In genomic region chr5:173736923-173737412, GRCh38 we compare ENCODE assay signal across 1 cellular context.
A peak's percentile ranks its signal among the peaks of the same experiment; 100 is the strongest.
TF ChIP-seq lines count a peak whose summit lies in the region.

No MANE protein-coding gene starts in this region.

TF ChIP-seq in HepG2, 621 proteins besides CTCF, POLR2A, EP300 and RAD21 (continued from another document and continues in another):
- TF ChIP-seq, protein P1, sequence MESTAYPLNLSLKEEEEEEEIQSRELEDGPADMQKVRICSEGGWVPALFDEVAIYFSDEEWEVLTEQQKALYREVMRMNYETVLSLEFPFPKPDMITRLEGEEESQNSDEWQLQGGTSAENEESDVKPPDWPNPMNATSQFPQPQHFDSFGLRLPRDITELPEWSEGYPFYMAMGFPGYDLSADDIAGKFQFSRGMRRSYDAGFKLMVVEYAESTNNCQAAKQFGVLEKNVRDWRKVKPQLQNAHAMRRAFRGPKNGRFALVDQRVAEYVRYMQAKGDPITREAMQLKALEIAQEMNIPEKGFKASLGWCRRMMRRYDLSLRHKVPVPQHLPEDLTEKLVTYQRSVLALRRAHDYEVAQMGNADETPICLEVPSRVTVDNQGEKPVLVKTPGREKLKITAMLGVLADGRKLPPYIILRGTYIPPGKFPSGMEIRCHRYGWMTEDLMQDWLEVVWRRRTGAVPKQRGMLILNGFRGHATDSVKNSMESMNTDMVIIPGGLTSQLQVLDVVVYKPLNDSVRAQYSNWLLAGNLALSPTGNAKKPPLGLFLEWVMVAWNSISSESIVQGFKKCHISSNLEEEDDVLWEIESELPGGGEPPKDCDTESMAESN (CRISPR knock-in tag; conservative IDR thresholded peaks at IDR 0.05) = no peak
- TF ChIP-seq HCFC1 (IDR thresholded peaks at IDR 0.05; ENCODE audit: low read depth, low read length) (no peak), ETV6 (CRISPR knock-in tag; conservative IDR thresholded peaks at IDR 0.05) (no peak), IRF9 (CRISPR knock-in tag; IDR thresholded peaks at IDR 0.05; ENCODE audit: borderline replicate concordance) (no peak), ZNF230 (CRISPR knock-in tag; IDR thresholded peaks at IDR 0.05) (0 out of 2 replicates have a peak, but pooled peaks have one; percentile 30), KLF15 (CRISPR knock-in tag; IDR thresholded peaks at IDR 0.05; ENCODE audit: borderline replicate concordance) (no peak), ZBTB7A (CRISPR knock-in tag; IDR thresholded peaks at IDR 0.05) (0 out of 2 replicates have a peak, but pooled peaks have one; percentile 22), ZNF282 (IDR thresholded peaks at IDR 0.05; ENCODE audit: partially characterized antibody) (no peak), HMG20A (CRISPR knock-in tag; IDR thresholded peaks at IDR 0.05; ENCODE audit: borderline replicate concordance) (no peak), JUNB (CRISPR knock-in tag; IDR thresholded peaks at IDR 0.05; ENCODE audit: borderline replicate concordance) (no peak), GATA4 (IDR thresholded peaks at IDR 0.05; ENCODE audit: borderline replicate concordance, low read depth) (no peak), ZNF569 (CRISPR knock-in tag; IDR thresholded peaks at IDR 0.05; ENCODE audit: borderline replicate concordance) (no peak), ZNF253 (CRISPR knock-in tag; IDR thresholded peaks at IDR 0.05; ENCODE audit: borderline replicate concordance) (no peak), PCBP1 (IDR thresholded peaks at IDR 0.05; ENCODE audit: borderline replicate concordance, low read depth, low read length) (no peak), CENPT (CRISPR knock-in tag; IDR thresholded peaks at IDR 0.05; ENCODE audit: low read depth) (no peak), HNRNPL (IDR thresholded peaks at IDR 0.05; ENCODE audit: low read depth, low read length) (no peak), HNRNPUL1 (IDR thresholded peaks at IDR 0.05; ENCODE audit: low read depth, low read length) (no peak), ZNF441 (CRISPR knock-in tag; IDR thresholded peaks at IDR 0.05; ENCODE audit: borderline replicate concordance) (no peak), ZNF264 (CRISPR knock-in tag; IDR thresholded peaks at IDR 0.05) (no peak), FOXO1 (CRISPR knock-in tag; IDR thresholded peaks at IDR 0.05) (no peak), DDIT3 (CRISPR knock-in tag; IDR thresholded peaks at IDR 0.05) (no peak), TBX2 (CRISPR knock-in tag; IDR thresholded peaks at IDR 0.05; ENCODE audit: borderline replicate concordance) (peak; percentile 49; the same call in 1 of the 2 replicates), ZNF674 (CRISPR knock-in tag; IDR thresholded peaks at IDR 0.05; ENCODE audit: low read depth) (no peak), SKI (IDR thresholded peaks at IDR 0.05; ENCODE audit: partially characterized antibody) (no peak), DNMT3B (CRISPR knock-in tag; conservative IDR thresholded peaks at IDR 0.05) (no peak), SMARCE1 (IDR thresholded peaks at IDR 0.05; ENCODE audit: borderline replicate concordance) (no peak), NCOA5 (CRISPR knock-in tag; IDR thresholded peaks at IDR 0.05) (no peak), ZNF530 (CRISPR knock-in tag; IDR thresholded peaks at IDR 0.05; ENCODE audit: low read depth) (no peak), ONECUT2 (CRISPR knock-in tag; IDR thresholded peaks at IDR 0.05) (no peak)
- TF ChIP-seq, protein P2, sequence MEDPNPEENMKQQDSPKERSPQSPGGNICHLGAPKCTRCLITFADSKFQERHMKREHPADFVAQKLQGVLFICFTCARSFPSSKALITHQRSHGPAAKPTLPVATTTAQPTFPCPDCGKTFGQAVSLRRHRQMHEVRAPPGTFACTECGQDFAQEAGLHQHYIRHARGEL (CRISPR knock-in tag; IDR thresholded peaks at IDR 0.05) = no peak
- TF ChIP-seq, protein P3, sequence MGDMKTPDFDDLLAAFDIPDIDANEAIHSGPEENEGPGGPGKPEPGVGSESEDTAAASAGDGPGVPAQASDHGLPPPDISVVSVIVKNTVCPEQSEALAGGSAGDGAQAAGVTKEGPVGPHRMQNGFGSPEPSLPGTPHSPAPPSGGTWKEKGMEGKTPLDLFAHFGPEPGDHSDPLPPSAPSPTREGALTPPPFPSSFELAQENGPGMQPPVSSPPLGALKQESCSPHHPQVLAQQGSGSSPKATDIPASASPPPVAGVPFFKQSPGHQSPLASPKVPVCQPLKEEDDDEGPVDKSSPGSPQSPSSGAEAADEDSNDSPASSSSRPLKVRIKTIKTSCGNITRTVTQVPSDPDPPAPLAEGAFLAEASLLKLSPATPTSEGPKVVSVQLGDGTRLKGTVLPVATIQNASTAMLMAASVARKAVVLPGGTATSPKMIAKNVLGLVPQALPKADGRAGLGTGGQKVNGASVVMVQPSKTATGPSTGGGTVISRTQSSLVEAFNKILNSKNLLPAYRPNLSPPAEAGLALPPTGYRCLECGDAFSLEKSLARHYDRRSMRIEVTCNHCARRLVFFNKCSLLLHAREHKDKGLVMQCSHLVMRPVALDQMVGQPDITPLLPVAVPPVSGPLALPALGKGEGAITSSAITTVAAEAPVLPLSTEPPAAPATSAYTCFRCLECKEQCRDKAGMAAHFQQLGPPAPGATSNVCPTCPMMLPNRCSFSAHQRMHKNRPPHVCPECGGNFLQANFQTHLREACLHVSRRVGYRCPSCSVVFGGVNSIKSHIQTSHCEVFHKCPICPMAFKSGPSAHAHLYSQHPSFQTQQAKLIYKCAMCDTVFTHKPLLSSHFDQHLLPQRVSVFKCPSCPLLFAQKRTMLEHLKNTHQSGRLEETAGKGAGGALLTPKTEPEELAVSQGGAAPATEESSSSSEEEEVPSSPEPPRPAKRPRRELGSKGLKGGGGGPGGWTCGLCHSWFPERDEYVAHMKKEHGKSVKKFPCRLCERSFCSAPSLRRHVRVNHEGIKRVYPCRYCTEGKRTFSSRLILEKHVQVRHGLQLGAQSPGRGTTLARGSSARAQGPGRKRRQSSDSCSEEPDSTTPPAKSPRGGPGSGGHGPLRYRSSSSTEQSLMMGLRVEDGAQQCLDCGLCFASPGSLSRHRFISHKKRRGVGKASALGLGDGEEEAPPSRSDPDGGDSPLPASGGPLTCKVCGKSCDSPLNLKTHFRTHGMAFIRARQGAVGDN (CRISPR knock-in tag; IDR thresholded peaks at IDR 0.05) = peak; percentile 48
- TF ChIP-seq, protein P4, sequence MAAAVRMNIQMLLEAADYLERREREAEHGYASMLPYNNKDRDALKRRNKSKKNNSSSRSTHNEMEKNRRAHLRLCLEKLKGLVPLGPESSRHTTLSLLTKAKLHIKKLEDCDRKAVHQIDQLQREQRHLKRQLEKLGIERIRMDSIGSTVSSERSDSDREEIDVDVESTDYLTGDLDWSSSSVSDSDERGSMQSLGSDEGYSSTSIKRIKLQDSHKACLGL (CRISPR knock-in tag; IDR thresholded peaks at IDR 0.05) = no peak
- TF ChIP-seq, protein P5, sequence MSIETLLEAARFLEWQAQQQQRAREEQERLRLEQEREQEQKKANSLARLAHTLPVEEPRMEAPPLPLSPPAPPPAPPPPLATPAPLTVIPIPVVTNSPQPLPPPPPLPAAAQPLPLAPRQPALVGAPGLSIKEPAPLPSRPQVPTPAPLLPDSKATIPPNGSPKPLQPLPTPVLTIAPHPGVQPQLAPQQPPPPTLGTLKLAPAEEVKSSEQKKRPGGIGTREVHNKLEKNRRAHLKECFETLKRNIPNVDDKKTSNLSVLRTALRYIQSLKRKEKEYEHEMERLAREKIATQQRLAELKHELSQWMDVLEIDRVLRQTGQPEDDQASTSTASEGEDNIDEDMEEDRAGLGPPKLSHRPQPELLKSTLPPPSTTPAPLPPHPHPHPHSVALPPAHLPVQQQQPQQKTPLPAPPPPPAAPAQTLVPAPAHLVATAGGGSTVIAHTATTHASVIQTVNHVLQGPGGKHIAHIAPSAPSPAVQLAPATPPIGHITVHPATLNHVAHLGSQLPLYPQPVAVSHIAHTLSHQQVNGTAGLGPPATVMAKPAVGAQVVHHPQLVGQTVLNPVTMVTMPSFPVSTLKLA (IDR thresholded peaks at IDR 0.05) = no peak
- TF ChIP-seq, protein P6, sequence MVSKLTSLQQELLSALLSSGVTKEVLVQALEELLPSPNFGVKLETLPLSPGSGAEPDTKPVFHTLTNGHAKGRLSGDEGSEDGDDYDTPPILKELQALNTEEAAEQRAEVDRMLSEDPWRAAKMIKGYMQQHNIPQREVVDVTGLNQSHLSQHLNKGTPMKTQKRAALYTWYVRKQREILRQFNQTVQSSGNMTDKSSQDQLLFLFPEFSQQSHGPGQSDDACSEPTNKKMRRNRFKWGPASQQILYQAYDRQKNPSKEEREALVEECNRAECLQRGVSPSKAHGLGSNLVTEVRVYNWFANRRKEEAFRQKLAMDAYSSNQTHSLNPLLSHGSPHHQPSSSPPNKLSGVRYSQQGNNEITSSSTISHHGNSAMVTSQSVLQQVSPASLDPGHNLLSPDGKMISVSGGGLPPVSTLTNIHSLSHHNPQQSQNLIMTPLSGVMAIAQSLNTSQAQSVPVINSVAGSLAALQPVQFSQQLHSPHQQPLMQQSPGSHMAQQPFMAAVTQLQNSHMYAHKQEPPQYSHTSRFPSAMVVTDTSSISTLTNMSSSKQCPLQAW (CRISPR knock-in tag; IDR thresholded peaks at IDR 0.05) = no peak
- TF ChIP-seq, protein P7, sequence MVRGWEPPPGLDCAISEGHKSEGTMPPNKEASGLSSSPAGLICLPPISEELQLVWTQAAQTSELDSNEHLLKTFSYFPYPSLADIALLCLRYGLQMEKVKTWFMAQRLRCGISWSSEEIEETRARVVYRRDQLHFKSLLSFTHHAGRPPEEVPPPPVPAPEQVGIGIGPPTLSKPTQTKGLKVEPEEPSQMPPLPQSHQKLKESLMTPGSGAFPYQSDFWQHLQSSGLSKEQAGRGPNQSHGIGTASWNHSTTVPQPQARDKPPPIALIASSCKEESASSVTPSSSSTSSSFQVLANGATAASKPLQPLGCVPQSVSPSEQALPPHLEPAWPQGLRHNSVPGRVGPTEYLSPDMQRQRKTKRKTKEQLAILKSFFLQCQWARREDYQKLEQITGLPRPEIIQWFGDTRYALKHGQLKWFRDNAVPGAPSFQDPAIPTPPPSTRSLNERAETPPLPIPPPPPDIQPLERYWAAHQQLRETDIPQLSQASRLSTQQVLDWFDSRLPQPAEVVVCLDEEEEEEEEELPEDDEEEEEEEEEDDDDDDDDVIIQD (CRISPR knock-in tag; IDR thresholded peaks at IDR 0.05; ENCODE audit: low read depth) = no peak
- TF ChIP-seq, protein P8, sequence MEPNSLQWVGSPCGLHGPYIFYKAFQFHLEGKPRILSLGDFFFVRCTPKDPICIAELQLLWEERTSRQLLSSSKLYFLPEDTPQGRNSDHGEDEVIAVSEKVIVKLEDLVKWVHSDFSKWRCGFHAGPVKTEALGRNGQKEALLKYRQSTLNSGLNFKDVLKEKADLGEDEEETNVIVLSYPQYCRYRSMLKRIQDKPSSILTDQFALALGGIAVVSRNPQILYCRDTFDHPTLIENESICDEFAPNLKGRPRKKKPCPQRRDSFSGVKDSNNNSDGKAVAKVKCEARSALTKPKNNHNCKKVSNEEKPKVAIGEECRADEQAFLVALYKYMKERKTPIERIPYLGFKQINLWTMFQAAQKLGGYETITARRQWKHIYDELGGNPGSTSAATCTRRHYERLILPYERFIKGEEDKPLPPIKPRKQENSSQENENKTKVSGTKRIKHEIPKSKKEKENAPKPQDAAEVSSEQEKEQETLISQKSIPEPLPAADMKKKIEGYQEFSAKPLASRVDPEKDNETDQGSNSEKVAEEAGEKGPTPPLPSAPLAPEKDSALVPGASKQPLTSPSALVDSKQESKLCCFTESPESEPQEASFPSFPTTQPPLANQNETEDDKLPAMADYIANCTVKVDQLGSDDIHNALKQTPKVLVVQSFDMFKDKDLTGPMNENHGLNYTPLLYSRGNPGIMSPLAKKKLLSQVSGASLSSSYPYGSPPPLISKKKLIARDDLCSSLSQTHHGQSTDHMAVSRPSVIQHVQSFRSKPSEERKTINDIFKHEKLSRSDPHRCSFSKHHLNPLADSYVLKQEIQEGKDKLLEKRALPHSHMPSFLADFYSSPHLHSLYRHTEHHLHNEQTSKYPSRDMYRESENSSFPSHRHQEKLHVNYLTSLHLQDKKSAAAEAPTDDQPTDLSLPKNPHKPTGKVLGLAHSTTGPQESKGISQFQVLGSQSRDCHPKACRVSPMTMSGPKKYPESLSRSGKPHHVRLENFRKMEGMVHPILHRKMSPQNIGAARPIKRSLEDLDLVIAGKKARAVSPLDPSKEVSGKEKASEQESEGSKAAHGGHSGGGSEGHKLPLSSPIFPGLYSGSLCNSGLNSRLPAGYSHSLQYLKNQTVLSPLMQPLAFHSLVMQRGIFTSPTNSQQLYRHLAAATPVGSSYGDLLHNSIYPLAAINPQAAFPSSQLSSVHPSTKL (CRISPR knock-in tag; IDR thresholded peaks at IDR 0.05) = no peak
- TF ChIP-seq, protein P9, sequence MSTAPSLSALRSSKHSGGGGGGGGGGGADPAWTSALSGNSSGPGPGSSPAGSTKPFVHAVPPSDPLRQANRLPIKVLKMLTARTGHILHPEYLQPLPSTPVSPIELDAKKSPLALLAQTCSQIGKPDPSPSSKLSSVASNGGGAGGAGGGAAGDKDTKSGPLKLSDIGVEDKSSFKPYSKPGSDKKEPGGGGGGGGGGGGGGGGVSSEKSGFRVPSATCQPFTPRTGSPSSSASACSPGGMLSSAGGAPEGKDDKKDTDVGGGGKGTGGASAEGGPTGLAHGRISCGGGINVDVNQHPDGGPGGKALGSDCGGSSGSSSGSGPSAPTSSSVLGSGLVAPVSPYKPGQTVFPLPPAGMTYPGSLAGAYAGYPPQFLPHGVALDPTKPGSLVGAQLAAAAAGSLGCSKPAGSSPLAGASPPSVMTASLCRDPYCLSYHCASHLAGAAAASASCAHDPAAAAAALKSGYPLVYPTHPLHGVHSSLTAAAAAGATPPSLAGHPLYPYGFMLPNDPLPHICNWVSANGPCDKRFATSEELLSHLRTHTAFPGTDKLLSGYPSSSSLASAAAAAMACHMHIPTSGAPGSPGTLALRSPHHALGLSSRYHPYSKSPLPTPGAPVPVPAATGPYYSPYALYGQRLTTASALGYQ (CRISPR knock-in tag; IDR thresholded peaks at IDR 0.05) = no peak
- TF ChIP-seq, protein P10, sequence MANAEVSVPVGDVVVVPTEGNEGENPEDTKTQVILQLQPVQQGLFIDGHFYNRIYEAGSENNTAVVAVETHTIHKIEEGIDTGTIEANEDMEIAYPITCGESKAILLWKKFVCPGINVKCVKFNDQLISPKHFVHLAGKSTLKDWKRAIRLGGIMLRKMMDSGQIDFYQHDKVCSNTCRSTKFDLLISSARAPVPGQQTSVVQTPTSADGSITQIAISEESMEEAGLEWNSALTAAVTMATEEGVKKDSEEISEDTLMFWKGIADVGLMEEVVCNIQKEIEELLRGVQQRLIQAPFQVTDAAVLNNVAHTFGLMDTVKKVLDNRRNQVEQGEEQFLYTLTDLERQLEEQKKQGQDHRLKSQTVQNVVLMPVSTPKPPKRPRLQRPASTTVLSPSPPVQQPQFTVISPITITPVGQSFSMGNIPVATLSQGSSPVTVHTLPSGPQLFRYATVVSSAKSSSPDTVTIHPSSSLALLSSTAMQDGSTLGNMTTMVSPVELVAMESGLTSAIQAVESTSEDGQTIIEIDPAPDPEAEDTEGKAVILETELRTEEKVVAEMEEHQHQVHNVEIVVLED (CRISPR knock-in tag; IDR thresholded peaks at IDR 0.05; ENCODE audit: borderline replicate concordance) = no peak
